In the genomic region with DNA sequence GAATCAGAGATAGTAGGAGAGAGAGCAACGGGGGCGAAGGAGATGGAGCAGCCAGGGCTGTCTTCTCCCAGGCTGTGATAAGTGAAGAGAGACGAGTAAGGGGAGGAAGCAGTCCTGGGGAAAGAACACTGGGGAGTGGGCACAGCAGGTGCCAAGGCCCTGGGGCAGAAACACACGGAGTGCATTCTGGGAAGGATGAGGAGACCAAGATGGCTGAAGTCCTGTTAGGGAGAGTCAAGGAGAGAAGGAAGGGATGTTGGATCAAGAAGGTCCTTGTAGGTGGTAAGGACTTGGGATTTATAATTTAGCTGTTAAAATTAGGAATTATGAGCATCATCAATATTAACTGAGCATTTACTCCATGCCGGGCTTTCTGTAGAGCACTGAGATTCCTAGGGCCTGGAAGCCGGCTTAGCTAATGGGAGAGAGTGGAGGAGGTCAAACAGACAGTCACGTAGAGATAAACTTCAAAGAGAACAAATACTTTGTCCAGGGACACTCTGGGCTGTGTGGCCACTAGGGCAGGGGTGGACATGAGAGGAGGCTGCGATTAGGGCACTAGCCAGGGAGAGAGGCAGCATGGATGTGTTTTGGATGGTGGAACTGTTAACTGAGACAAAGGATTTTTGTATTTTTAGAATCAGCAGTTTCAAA, we compare ENCODE assay signal across 31 cellular contexts.
"Had no signal": no experiment of that assay in that cellular context is flagged by ENCODE, and none has a peak within 500 bp of the region (broad histone marks: within the 10 kb centered on the region; RNA-seq: fewer than 3 reads in every experiment).

No MANE protein-coding gene starts in this region.

- ATAC-seq: activated naive CD4-positive, alpha-beta T cell treated with anti-CD3 and anti-CD28 coated beads, Interleukin-2, amount 50 U/mL, for 72 hours; activated T-cell treated with anti-CD3 and anti-CD28 coated beads, Interleukin-2, amount 50 U/mL, for 4 hours; PC-3 had no signal

- H3K36me3 Mint-ChIP-seq: activated CD4-positive, alpha-beta memory T cell treated with anti-CD3 and anti-CD28 coated beads for 36 hours had no signal

- H3K27ac Mint-ChIP-seq: activated B cell treated with CpG ODN at 0.5 μM for 24 hours; activated CD4-positive, alpha-beta memory T cell treated with anti-CD3 and anti-CD28 coated beads for 36 hours; activated naive CD4-positive, alpha-beta T cell treated with anti-CD3 and anti-CD28 coated beads for 36 hours; activated naive CD4-positive, alpha-beta T cell treated with anti-CD3 and anti-CD28 coated beads, Interleukin-2, amount 50 U/mL, for 72 hours; activated T-helper 1 cell treated with anti-CD3 and anti-CD28 coated beads, Interleukin-12 subunit alpha, Interleukin-12 subunit beta, Interleukin-2, Interleukin-4 antibody, amounts not matched to agents 30 ng/mL and 10 ng/mL and 1 ng/mL, durations not matched to agents 14 hours and 24 hours and 36 hours; T-helper 1 cell treated with Interleukin-12 subunit alpha and Interleukin-12 subunit beta and Interleukin-4 antibody, amounts not matched to agents 30 μg/mL and 1 μg/mL, for 36 hours had no signal

- H3K4me3 ChIP-seq: Peyer's patch, SJSA1 had no signal

- H3K4me3 Mint-ChIP-seq: activated B cell treated with CpG ODN at 0.5 μM for 24 hours; activated CD4-positive, alpha-beta memory T cell treated with anti-CD3 and anti-CD28 coated beads for 36 hours; activated naive CD4-positive, alpha-beta T cell treated with anti-CD3 and anti-CD28 coated beads for 36 hours; activated T-cell treated with anti-CD3 and anti-CD28 coated beads, Interleukin-2, amount 50 U/mL, for 4 hours; activated T-helper 1 cell treated with anti-CD3 and anti-CD28 coated beads, Interleukin-12 subunit alpha, Interleukin-12 subunit beta, Interleukin-2, Interleukin-4 antibody, amounts not matched to agents 30 ng/mL and 10 ng/mL and 1 ng/mL, durations not matched to agents 14 hours and 24 hours and 36 hours; T-helper 1 cell treated with Interleukin-12 subunit alpha and Interleukin-12 subunit beta and Interleukin-4 antibody, amounts not matched to agents 30 μg/mL and 1 μg/mL, for 36 hours had no signal

- H3K27ac ChIP-seq: brain microvascular endothelial cell, KMS-11, Peyer's patch, SJSA1, VCaP had no signal

- H3K36me3 ChIP-seq: brain microvascular endothelial cell, Peyer's patch, SJSA1 had no signal

- H3K9me3 ChIP-seq: SK-N-SH had no signal

- H3K27me3 Mint-ChIP-seq: activated B cell treated with CpG ODN at 0.5 μM for 24 hours; activated CD4-positive, alpha-beta memory T cell treated with anti-CD3 and anti-CD28 coated beads for 36 hours had no signal

- H3K9ac ChIP-seq: KMS-11, SK-N-SH had no signal

- DNase-seq: activated B cell treated with CpG ODN at 0.5 μM for 24 hours; activated CD4-positive, alpha-beta memory T cell treated with anti-CD3 and anti-CD28 coated beads for 36 hours; activated CD4-positive, alpha-beta T cell treated with anti-CD3 and anti-CD28 coated beads for 4 hours; activated CD4-positive, alpha-beta T cell treated with anti-CD3 and anti-CD28 coated beads, Interleukin-2, amount 50 U/mL, for 1 hour; activated CD4-positive, CD25-positive, alpha-beta regulatory T cell treated with anti-CD3 and anti-CD28 coated beads, Interleukin-2, amount 50 U/mL, for 72 hours; activated CD8-positive, alpha-beta memory T cell treated with anti-CD3 and anti-CD28 coated beads, Interleukin-2, amount 50 U/mL, for 4 hours; activated gamma-delta T cell treated with Interleukin-2 at 50 U/mL for 16 hours; activated naive CD4-positive, alpha-beta T cell treated with anti-CD3 and anti-CD28 coated beads for 36 hours; activated T-cell treated with anti-CD3 and anti-CD28 coated beads for 4 hours; activated T-cell treated with anti-CD3 and anti-CD28 coated beads, Interleukin-2, amount 50 U/mL, for 4 hours; brain microvascular endothelial cell; central memory CD4-positive, alpha-beta T cell; MM.1S; NCI-H1092; NCI-H1436 treated with DMSO at 0.1 percent for 48 hours; NCI-H1694 treated with DMSO at 0.1 percent for 48 hours; NCI-H2029; NCI-H510A; NCI-H526; NK-92 treated with Interleukin-12 subunit alpha and Interleukin-12 subunit beta, amount 100 ng/mL, for 24 hours; PC-3; Peyer's patch; RPMI8226; SHP77 treated with DMSO at 0.1 percent for 48 hours; SK-N-SH had no signal

- H3K4me1 Mint-ChIP-seq: activated B cell treated with CpG ODN at 0.5 μM for 24 hours had no signal

- H3K27me3 ChIP-seq: brain microvascular endothelial cell, Peyer's patch, SJSA1 had no signal

- H3K4me2 ChIP-seq: KMS-11, SK-N-SH had no signal

- H3K4me1 ChIP-seq: Peyer's patch, SJSA1 had no signal
